7 cellular contexts compared by ENCODE assay signal in genomic region chr4:144005188-144005953, GRCh38.
DNase-seq lines count a peak whose midpoint lies in the region; TF ChIP-seq lines count a peak whose summit lies in the region.
"Not testable (repeated sequence)": the region's sequence is repeated elsewhere in the genome, so short reads cannot be mapped to it uniquely, and the experiment has no call there.

No MANE protein-coding gene starts in this region.

- H3K9ac ChIP-seq in adipocyte (ENCODE audit: low read length) = peak overlapping the region; percentile 68

- TF ChIP-seq CTCF in AG10803 (conservative IDR thresholded peaks at IDR 0.05; ENCODE audit: low read length) = not testable (repeated sequence)

- not testable (repeated sequence) for H3K9me3 ChIP-seq in adipocyte (ENCODE audit: control insufficient read depth, low read length)

- H3K4me1 ChIP-seq in adipocyte (ENCODE audit: control insufficient read depth, insufficient read depth, low read length) = peaks cover 17% of the 10 kb centered on the region

- peak; percentile 76 for DNase-seq in AG10803 (ENCODE audit: low read depth)
- peak; percentile 47 for DNase-seq in GM03348 (ENCODE audit: low spot score)
- DNase-seq in HS-27A (ENCODE audit: low read depth) = peak; percentile 66
- DNase-seq in adipocyte (ENCODE audit: low read depth) = peak; percentile 81
- peak; percentile 63 for DNase-seq in dedifferentiated amniotic fluid mesenchymal stem cell (ENCODE audit: extremely low spot score)
- peak; percentile 64 for DNase-seq in fibroblast of gingiva (ENCODE audit: low read depth)
- DNase-seq in iris pigment epithelial cell (ENCODE audit: low read depth) = peak; percentile 52

- not testable (repeated sequence) for H3K27me3 ChIP-seq in adipocyte (replicated peaks; ENCODE audit: control insufficient read depth, insufficient read depth, low read length)

- H3K36me3 ChIP-seq in adipocyte (ENCODE audit: control insufficient read depth, insufficient read depth, low read length, severe bottlenecking) = not testable (repeated sequence)

- H3K4me3 ChIP-seq in AG10803 (ENCODE audit: low read length); adipocyte (ENCODE audit: low read length): not testable (repeated sequence)
